In genomic region chr14:68393178-68393763, GRCh38 we compare ENCODE assay signal across 13 cellular contexts.
DNase-seq lines count a peak whose midpoint lies in the region; ATAC-seq and TF ChIP-seq lines count a peak whose summit lies in the region.
"Had no signal": no experiment of that assay in that cellular context is flagged by ENCODE, and none has a peak within 500 bp of the region (broad histone marks: within the 10 kb centered on the region; RNA-seq: fewer than 3 reads in every experiment).

No MANE protein-coding gene starts in this region.

- H3K4me3 ChIP-seq in left ventricle myocardium inferior (no peak overlapping the region), rectal smooth muscle tissue (ENCODE audit: low read length) (no peak overlapping the region), aorta (ENCODE audit: low read length in 2 of 2) (no peak overlapping the region), H7 (ENCODE audit: insufficient read depth, low read depth, low read length) (no peak overlapping the region)
- H3K4me3 ChIP-seq: pancreas had no signal

- H3K27ac ChIP-seq in left ventricle myocardium inferior (replicated peaks), result peak overlapping the region; percentile 78
- H3K27ac ChIP-seq in rectal smooth muscle tissue (ENCODE audit: low read depth, low read length), result peak overlapping the region; percentile 72
- peak overlapping the region; percentile 85 to 94 for H3K27ac ChIP-seq in aorta (ENCODE audit: low read depth in 1 of 2, low read length in 2 of 2)

- peaks cover 71% of the 10 kb centered on the region for H3K4me1 ChIP-seq in left ventricle myocardium inferior
- peaks cover 58% of the 10 kb centered on the region for H3K4me1 ChIP-seq in rectal smooth muscle tissue (ENCODE audit: control insufficient read depth, insufficient read depth, low read length)
- peaks cover 7 to 10% of the 10 kb centered on the region in 2 donors for H3K4me1 ChIP-seq in aorta (ENCODE audit: control insufficient read depth in 1 of 2, insufficient read depth in 2 of 2, low read length in 2 of 2)

- intact Hi-C loops in left ventricle myocardium inferior (cut with micrococcal nuclease), result no loop called here
- intact Hi-C loops in Right ventricle myocardium superior (cut with DNase I), result loop anchor here (10.0 kb wide), 1 partner anchor 422 kb away; no protein-coding TSS in a partner anchor
- intact Hi-C loops in aorta (cut with DNase I), result loop anchor here (5.0 to 10.0 kb wide), 7 partner anchors 69 to 399 kb away; partner anchors contain the start of gene ZFP36L1 (in 1 of the 2)

- no peak for ATAC-seq in Right ventricle myocardium superior (ENCODE audit: poor library complexity)
- peak; percentile 6 for ATAC-seq in left lobe of liver
- ATAC-seq in aorta (ENCODE audit: low FRiP score), result no peak
- no peak for ATAC-seq in GM18870 (IDR thresholded peaks at IDR 0.05; ENCODE audit: unreplicated experiment)
- no peak for ATAC-seq in HG02763 (IDR thresholded peaks at IDR 0.05; ENCODE audit: unreplicated experiment)

- H3K36me3 ChIP-seq in left ventricle myocardium inferior, result no peaks in the 10 kb centered on the region
- H3K36me3 ChIP-seq in rectal smooth muscle tissue (ENCODE audit: control insufficient read depth, insufficient read depth, low read length), result no peaks in the 10 kb centered on the region
- H3K36me3 ChIP-seq in aorta (ENCODE audit: control insufficient read depth in 1 of 2, insufficient read depth in 2 of 2, low read length in 1 of 2), result no peaks in the 10 kb centered on the region
- H3K36me3 ChIP-seq in H7 (replicated peaks; ENCODE audit: control insufficient read depth, insufficient read depth, low read length), result no peaks in the 10 kb centered on the region
- H3K36me3 ChIP-seq: pancreas had no signal

- H3K9me3 ChIP-seq in left ventricle myocardium inferior (replicated peaks), result no peaks in the 10 kb centered on the region
- no peaks in the 10 kb centered on the region for H3K9me3 ChIP-seq in aorta (ENCODE audit: control insufficient read depth, low read length)
- H3K9me3 ChIP-seq: pancreas had no signal

- WGBS in aorta, 2 donors, result 84 to 85% methylated on average over 8 of the region's 8 CpGs

- no peak for TF ChIP-seq CTCF in left ventricle myocardium inferior (IDR thresholded peaks at IDR 0.05; ENCODE audit: borderline replicate concordance)

- DNase-seq in left ventricle myocardium inferior, result no peak
- no peak for DNase-seq in Right ventricle myocardium superior
- no peak for DNase-seq in left lobe of liver (ENCODE audit: low spot score)
- no peak for DNase-seq in aorta
- DNase-seq in H7, result no peak
- DNase-seq: activated effector memory CD4-positive, alpha-beta T cell treated with Interleukin-2 at 50 U/mL for 16 hours; central memory CD4-positive, alpha-beta T cell; NCI-H345; T-helper 2 cell had no signal

- H3K27me3 ChIP-seq in left ventricle myocardium inferior (ENCODE audit: low read depth) (no peaks in the 10 kb centered on the region), rectal smooth muscle tissue (ENCODE audit: control insufficient read depth, insufficient read depth, low read length) (no peaks in the 10 kb centered on the region), aorta (ENCODE audit: control insufficient read depth in 1 of 2, insufficient read depth in 2 of 2, low read length in 1 of 2) (no peaks in the 10 kb centered on the region), H7 (ENCODE audit: control insufficient read depth, insufficient read depth, low read length) (no peaks in the 10 kb centered on the region)
- H3K27me3 ChIP-seq: pancreas had no signal

- H3K9ac ChIP-seq in rectal smooth muscle tissue (ENCODE audit: low read length), result no peak overlapping the region
